ENCODE assay signal across 8 cellular contexts in the genomic region with DNA sequence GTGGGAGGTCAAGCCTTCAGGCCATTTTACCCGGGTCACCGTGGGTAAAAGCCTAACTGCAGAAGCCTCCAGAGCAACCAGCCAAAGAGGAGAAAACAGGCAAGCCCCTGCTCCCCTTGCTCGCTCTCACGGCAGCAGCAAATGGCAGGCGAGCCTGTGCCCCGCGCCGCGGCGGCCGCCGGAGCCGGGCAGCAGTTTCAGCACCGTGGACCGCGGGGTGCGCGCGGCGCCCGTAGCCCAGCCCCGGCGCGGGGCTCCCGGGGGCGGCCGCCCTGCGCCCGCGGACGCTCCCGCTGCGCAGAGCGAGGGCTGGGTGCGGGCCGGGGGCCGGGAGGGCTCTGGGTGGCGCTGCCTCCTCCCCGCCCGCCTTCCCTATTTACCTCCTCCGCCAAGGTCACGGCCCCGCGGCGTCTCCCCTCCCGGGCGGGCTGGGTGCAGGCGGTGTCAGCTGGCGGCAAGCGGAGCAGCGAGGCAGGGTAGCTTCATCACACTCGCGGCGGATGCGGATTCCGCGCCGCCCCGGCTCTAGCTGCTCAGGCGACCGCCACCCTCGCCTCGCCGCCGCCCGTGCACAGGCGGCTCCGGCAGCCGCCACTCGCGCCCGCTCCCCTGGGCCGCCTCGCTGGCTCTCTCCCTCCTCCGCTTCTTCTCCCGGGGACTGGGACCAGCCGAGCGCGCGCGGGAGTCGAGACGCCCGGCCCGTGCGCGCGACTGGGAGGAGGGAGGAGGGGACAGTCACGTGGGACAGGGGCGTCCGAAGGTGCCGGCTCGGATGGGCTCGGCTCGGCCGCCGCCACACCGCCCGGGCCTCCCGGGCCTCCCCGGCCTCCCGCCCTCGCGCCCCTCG. TPM values are rescaled to one million over a fixed set of nuclear protein-coding genes. Genes with fewer than 3 reads are reported as not detected.
DNase-seq lines count a peak whose midpoint lies in the region; ATAC-seq, FAIRE-seq and TF ChIP-seq lines count a peak whose summit lies in the region.

Gene RGS7, minus strand, starts transcription at position 687 of the 847 bp plus-strand sequence.

- H3K4me3 ChIP-seq in adrenal gland (peak within 1 kb of the TSS in 2 of 4 donors; percentile 60 to 62), pancreas (peak within 1 kb of the TSS; percentile 33 to 63 (median 44))

- FAIRE-seq in pancreas (lab: Jason Lieb, UNC) = no peak

- H3K9me3 ChIP-seq in adrenal gland (replicated peaks in 1 of 3) (no peaks in the 10 kb centered on the region), pancreas (no peaks in the 10 kb centered on the region)

- H3K4me3 Mint-ChIP-seq in activated naive CD4-positive, alpha-beta T cell treated with anti-CD3 and anti-CD28 coated beads for 36 hours = peak within 1 kb of the TSS; percentile 49

- no peaks in the 10 kb centered on the region for H3K36me3 ChIP-seq in adrenal gland (replicated peaks in 1 of 2)
- H3K36me3 ChIP-seq in pancreas = no peaks in the 10 kb centered on the region

- peak; percentile 43 for ATAC-seq in HG02763 (IDR thresholded peaks at IDR 0.05; ENCODE audit: unreplicated experiment)
- ATAC-seq in left cardiac atrium = peak; percentile 80 to 93
- ATAC-seq in pancreas = peak; percentile 85 to 94 (median 92)

- CTCF ChIA-PET in activated naive CD4-positive, alpha-beta T cell treated with anti-CD3 and anti-CD28 coated beads for 36 hours (lab: Charles Lee) = no interaction called here

- H3K9me3 Mint-ChIP-seq in activated naive CD4-positive, alpha-beta T cell treated with anti-CD3 and anti-CD28 coated beads for 36 hours = no peaks in the 10 kb centered on the region

- H3K27me3 ChIP-seq in adrenal gland = no peaks in the 10 kb centered on the region
- no peaks in the 10 kb centered on the region for H3K27me3 ChIP-seq in pancreas

- peaks cover 5% of the 10 kb centered on the region for H3K4me1 Mint-ChIP-seq in activated naive CD4-positive, alpha-beta T cell treated with anti-CD3 and anti-CD28 coated beads for 36 hours (ENCODE audit: low read depth)

- intact Hi-C loops in activated naive CD4-positive, alpha-beta T cell treated with anti-CD3 and anti-CD28 coated beads for 36 hours (cut with micrococcal nuclease) = no loop called here
- intact Hi-C loops in adrenal gland (cut with DNase I) (no loop called here), left cardiac atrium (cut with DNase I) (no loop called here), pancreas (cut with DNase I) (no loop called here)

- peaks cover 37% of the 10 kb centered on the region for H3K27me3 Mint-ChIP-seq in activated naive CD4-positive, alpha-beta T cell treated with anti-CD3 and anti-CD28 coated beads for 36 hours (ENCODE audit: low read depth)

- 0 to 4% (median 1%) methylated on average over 4 to 105 of the region's 105 CpGs for WGBS in adrenal gland, 4 donors
- 0 to 1% methylated on average over 58 to 105 of the region's 105 CpGs for WGBS in pancreas, 2 donors

- TF ChIP-seq CTCF in adrenal gland (IDR thresholded peaks at IDR 0.05) (no peak), pancreas (IDR thresholded peaks at IDR 0.05) (no peak)

- TF ChIP-seq POLR2A in adrenal gland (IDR thresholded peaks at IDR 0.05) = peak in 1 of 2 donors; percentile 48

- no peak within 1 kb of the TSS for H3K27ac Mint-ChIP-seq in activated naive CD4-positive, alpha-beta T cell treated with anti-CD3 and anti-CD28 coated beads for 36 hours

- no peaks in the 10 kb centered on the region for H3K4me1 ChIP-seq in adrenal gland (replicated peaks in 1 of 2)
- no peaks in the 10 kb centered on the region for H3K4me1 ChIP-seq in pancreas

- DNase-seq in activated naive CD4-positive, alpha-beta T cell treated with anti-CD3 and anti-CD28 coated beads for 36 hours = peak; percentile 12
- DNase-seq in activated naive CD4-positive, alpha-beta T cell treated with Interleukin-2 at 50 U/mL for 16 hours = no peak
- peak; percentile 57 for DNase-seq in NCI-H2107 (lab: John Stamatoyannopoulos, UW)
- peak; percentile 62 to 82 (median 74) for DNase-seq in adrenal gland
- peak; percentile 46 for DNase-seq in left cardiac atrium
- DNase-seq in pancreas = peak; percentile 26 to 84 (median 39)
- no peak for DNase-seq in GM19240 (ENCODE audit: insufficient read length, low spot score)

- peak within 1 kb of the TSS in 3 of 5 donors; percentile 65 to 73 (median 73) for H3K27ac ChIP-seq in adrenal gland
- no peak within 1 kb of the TSS for H3K27ac ChIP-seq in pancreas

- H3K36me3 Mint-ChIP-seq in activated naive CD4-positive, alpha-beta T cell treated with anti-CD3 and anti-CD28 coated beads for 36 hours (ENCODE audit: low read depth) = no peaks in the 10 kb centered on the region

RNA-seq across cellular contexts. Expression of gene RGS7, which starts in this region (rescaled TPM):
- not detected for total RNA-seq in activated naive CD4-positive, alpha-beta T cell treated with anti-CD3 and anti-CD28 coated beads for 36 hours
- 1 to 10 TPM; 1.1 to 6.1 (median 3.9) TPM for total RNA-seq in adrenal gland
- polyA plus RNA-seq in adrenal gland = 1 to 10 TPM; 2.5 to 5.6 (median 3.4) TPM
- total RNA-seq in left cardiac atrium = not detected
- total RNA-seq in pancreas = under 1 TPM; 0.08 to 0.64 (median 0.23) TPM
- 1 to 10 TPM in 1 of 2 donors, under 1 TPM in 1; 0.34 to 4.2 TPM for polyA plus RNA-seq in pancreas

Comparison
In these comparisons a context has a peak if more than half of its experiments do, and no peak if none do; other contexts are left out.
1. Peak in DNase-seq in activated naive CD4-positive, alpha-beta T cell treated with anti-CD3 and anti-CD28 coated beads for 36 hours; RNA of the gene not detected or under 1 TPM.
2. Peak in DNase-seq and ATAC-seq in left cardiac atrium; RNA of the gene not detected or under 1 TPM.
3. DNase-seq: peak in NCI-H2107 (single experiment), adrenal gland (7 of 7) and pancreas (6 of 6); none in activated naive CD4-positive, alpha-beta T cell treated with Interleukin-2 at 50 U/mL for 16 hours (single experiment) and GM19240 (single experiment).
4. H3K27ac ChIP-seq: peak in adrenal gland (3 of 5); none in pancreas (0 of 4).
5. Peak in every context shown above with its lines, with median percentiles within 50 percentile points of each other: ATAC-seq.